Comparison of ENCODE assay signal across 11 cellular contexts in the genomic region with DNA sequence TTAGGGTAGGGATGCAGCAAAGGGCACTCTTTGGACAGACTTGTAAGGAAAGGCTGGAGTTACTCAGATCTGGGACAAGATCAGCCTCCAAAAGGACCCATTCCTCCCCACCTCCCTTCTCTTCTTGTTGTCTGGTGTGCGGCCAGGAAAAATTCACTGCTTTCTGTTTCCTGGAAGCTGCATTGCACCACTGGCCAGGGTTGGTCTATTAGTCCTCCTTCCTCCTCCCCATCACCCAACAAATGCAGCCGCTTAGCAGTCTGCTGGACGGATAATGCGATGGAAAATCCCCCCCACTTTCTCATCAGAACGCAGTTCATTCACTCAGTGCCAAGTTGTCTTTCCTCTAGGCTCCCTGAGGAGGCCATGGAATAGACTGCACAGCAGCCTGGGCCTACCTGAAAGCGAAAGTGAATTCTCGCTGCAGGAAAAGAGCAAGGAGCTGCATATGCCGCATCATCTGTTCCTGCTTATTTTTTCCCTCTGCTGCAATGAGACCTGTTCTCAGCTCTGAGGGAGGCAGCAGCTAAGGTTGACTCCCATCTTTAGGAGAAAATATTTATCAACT.
DNase-seq lines count a peak whose midpoint lies in the region; ATAC-seq and TF ChIP-seq lines count a peak whose summit lies in the region.
"Had no signal": no experiment of that assay in that cellular context is flagged by ENCODE, and none has a peak within 500 bp of the region (broad histone marks: within the 10 kb centered on the region; RNA-seq: fewer than 3 reads in every experiment).

No MANE protein-coding gene starts in this region.

- H3K36me3 ChIP-seq in Panc1 (ENCODE audit: control insufficient read depth, insufficient read depth, low read length) (no peaks in the 10 kb centered on the region), psoas muscle (ENCODE audit: insufficient read depth in 1 of 2, low read depth in 1 of 2) (no peaks in the 10 kb centered on the region)

- in situ Hi-C loops in Panc1 (cut with HindIII; ENCODE audit: low pct_unique_long_range_greater_than_20kb, low sequenced_read_pairs): no loop called here

- WGBS in psoas muscle, 3 donors: 45 to 65% (median 63%) methylated on average over 8 of the region's 8 CpGs

- DNase-seq in EH (ENCODE audit: low read depth): peak; percentile 69
- no peak for DNase-seq in Panc1 (ENCODE audit: low read depth, low spot score)
- peak; percentile 68 for DNase-seq in fibroblast of peridontal ligament (ENCODE audit: extremely low read depth)
- no peak for DNase-seq in psoas muscle
- DNase-seq in NCI-H1417 (lab: John Stamatoyannopoulos, UW): no peak
- DNase-seq in occipital lobe (lab: John Stamatoyannopoulos, UW): no peak
- DNase-seq in NCI-H524 (lab: John Stamatoyannopoulos, UW): no peak
- DNase-seq: endodermal cell; naive thymus-derived CD4-positive, alpha-beta T cell; stimulated activated CD4-positive, alpha-beta T cell treated with anti-CD3 and anti-CD28 coated beads, Interleukin-4, amount 100 ng/mL, for 1 hour had no signal

- CTCF ChIA-PET in Panc1 (lab: Charles Lee): no interaction called here

- H3K4me1 ChIP-seq in Panc1 (ENCODE audit: control insufficient read depth, insufficient read depth, low read length): no peaks in the 10 kb centered on the region
- no peaks in the 10 kb centered on the region for H3K4me1 ChIP-seq in psoas muscle

- no peaks in the 10 kb centered on the region for H3K9me3 ChIP-seq in Panc1 (ENCODE audit: control insufficient read depth, insufficient read depth, low read depth, low read length)
- H3K9me3 ChIP-seq in psoas muscle: no peaks in the 10 kb centered on the region

- BruUV-seq in Panc1 (replicated peaks; lab: Mats Ljungman, UMichigan): no TSS peak

- H3K27ac ChIP-seq in Panc1 (ENCODE audit: low read length): no peak overlapping the region
- no peak overlapping the region for H3K27ac ChIP-seq in psoas muscle

- ATAC-seq in Panc1 (peak; percentile 79), psoas muscle (no peak), GM18867 (IDR thresholded peaks at IDR 0.05; ENCODE audit: unreplicated experiment) (no peak)
- ATAC-seq: naive thymus-derived CD4-positive, alpha-beta T cell had no signal

- H3K4me3 ChIP-seq in Panc1 (ENCODE audit: low read depth in 2 of 2, low read length in 2 of 2) (0 out of 4 replicates have a peak overlapping the region, but pooled peaks of 1 of the 2 experiments have one; percentile 17), psoas muscle (peak overlapping the region; percentile 9)

- H3K27me3 ChIP-seq in Panc1 (ENCODE audit: control insufficient read depth, insufficient read depth, low read length) (no peaks in the 10 kb centered on the region), psoas muscle (ENCODE audit: insufficient read depth in 3 of 3, low read length in 2 of 3) (no peaks in the 10 kb centered on the region)

- no peak for TF ChIP-seq CTCF in Panc1 (IDR thresholded peaks at IDR 0.05)
- no peak for TF ChIP-seq CTCF in psoas muscle (IDR thresholded peaks at IDR 0.05)

- intact Hi-C loops in Panc1 (cut with micrococcal nuclease; ENCODE audit: unreplicated experiment) (no loop called here), psoas muscle (cut with DNase I) (no loop called here)

- POLR2A ChIA-PET in Panc1 (lab: Charles Lee): no interaction called here

Comparison
In these comparisons a context has a peak if more than half of its experiments do, and no peak if none do; other contexts are left out.
1. DNase-seq: peak in EH (single experiment) and fibroblast of peridontal ligament (single experiment); none in Panc1 (single experiment), psoas muscle (0 of 2), NCI-H1417 (0 of 3), occipital lobe (single experiment) and NCI-H524 (0 of 2).